Comparison of ENCODE assay signal across 1 cellular context in genomic region chr2:234355052-234355720, GRCh38.
TF ChIP-seq lines count a peak whose summit lies in the region.

No MANE protein-coding gene starts in this region.

TF ChIP-seq in GM23338, 12 proteins besides CTCF, POLR2A, EP300 and RAD21 (continued from another document):
- no peak for TF ChIP-seq ZNF462 (CRISPR knock-in tag; IDR thresholded peaks at IDR 0.05)
